9 cellular contexts compared by ENCODE assay signal in the genomic region with DNA sequence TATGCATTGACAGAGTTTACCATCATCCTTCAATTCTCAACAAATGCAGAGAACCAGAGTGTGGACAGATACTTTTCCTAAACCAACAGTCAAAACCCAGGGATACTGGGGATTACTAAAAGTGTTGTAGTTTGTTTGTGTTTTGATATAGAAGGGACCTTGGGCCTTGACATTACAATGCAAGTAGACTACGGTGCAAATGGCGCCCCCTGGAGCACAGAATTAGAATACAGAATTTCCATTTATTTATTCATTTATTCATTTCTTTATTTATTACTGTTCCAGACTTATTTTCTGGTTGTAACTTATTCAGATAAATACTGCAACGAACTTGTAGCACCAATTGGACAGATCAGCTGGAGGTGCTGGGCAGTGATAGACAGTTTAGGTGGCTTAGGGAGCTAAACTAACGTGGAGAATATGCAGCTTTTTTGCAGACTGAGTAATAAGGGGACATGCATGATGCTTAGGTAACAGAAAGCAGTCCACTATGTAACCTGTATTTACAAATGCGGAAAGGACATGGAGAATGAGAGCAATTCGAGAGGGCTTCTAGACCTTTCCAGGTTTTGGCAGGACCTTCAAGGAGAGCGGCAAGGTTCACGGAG. TPM values are rescaled to one million over a fixed set of nuclear protein-coding genes. Genes with fewer than 3 reads are reported as not detected.
A peak's percentile ranks its signal among the peaks of the same experiment; 100 is the strongest.
DNase-seq lines count a peak whose midpoint lies in the region; ATAC-seq, FAIRE-seq and TF ChIP-seq lines count a peak whose summit lies in the region.
"Had no signal": no experiment of that assay in that cellular context is flagged by ENCODE, and none has a peak within 500 bp of the region (broad histone marks: within the 10 kb centered on the region; RNA-seq: fewer than 3 reads in every experiment).

No MANE protein-coding gene starts in this region.

- POLR2A ChIA-PET in MCF 10A (lab: Yijun Ruan, JAX): interaction anchor here (0.8 to 6.5 kb wide), 6 partner anchors 10 to 74 kb away, joined by 3 to 58 read pairs (median 4); a partner anchor contains a TSS

- H3K9me2 ChIP-seq in MM.1S (replicated peaks; ENCODE audit: insufficient read depth, low read length): no peaks in the 10 kb centered on the region

- H3F3A ChIP-seq in MM.1S (ENCODE audit: insufficient read depth, low read length): no peaks in the 10 kb centered on the region

- no peaks in the 10 kb centered on the region for H3K36me3 ChIP-seq in MM.1S (replicated peaks; ENCODE audit: insufficient read depth, low read length)

- H3K27ac Mint-ChIP-seq in MCF 10A (ENCODE audit: low read depth, unreplicated experiment): peak overlapping the region; percentile 77

- peaks cover 39% of the 10 kb centered on the region for H3K36me3 Mint-ChIP-seq in MCF 10A (ENCODE audit: insufficient read depth, unreplicated experiment)

- BruUV-seq in MCF 10A (replicated peaks; lab: Mats Ljungman, UMichigan): no TSS peak

- FAIRE-seq in H54 (lab: Jason Lieb, UNC): no peak

- no peak for ATAC-seq in GM18511 (IDR thresholded peaks at IDR 0.05; ENCODE audit: unreplicated experiment)

- H3K4me3 ChIP-seq in MM.1S (ENCODE audit: low read length): no peak overlapping the region

- no peak for TF ChIP-seq POLR2A in H54 (IDR thresholded peaks at IDR 0.05; ENCODE audit: low read depth, low read length)

- peak; percentile 83 for TF ChIP-seq CTCF in MM.1S (IDR thresholded peaks at IDR 0.05; ENCODE audit: low read length)
- peak; percentile 92 for TF ChIP-seq CTCF in MCF 10A (IDR thresholded peaks at IDR 0.05; ENCODE audit: unreplicated experiment)

- H3K9ac ChIP-seq in MM.1S (ENCODE audit: low read length): no peak overlapping the region

- no peaks in the 10 kb centered on the region for H3K9me3 ChIP-seq in MM.1S (replicated peaks; ENCODE audit: insufficient read depth, low read length)

- H3K27ac ChIP-seq in MM.1S (ENCODE audit: low read length): no peak overlapping the region

- CTCF ChIA-PET in MCF 10A (lab: Yijun Ruan, JAX): interaction anchor here (0.6 to 13.4 kb wide), 31 partner anchors 9 to 833 kb away, joined by 3 to 603 read pairs (median 12); a partner anchor contains a TSS

- no peaks in the 10 kb centered on the region for H3K27me3 ChIP-seq in MM.1S (replicated peaks; ENCODE audit: insufficient read depth, low read length)

- DNase-seq in EH (ENCODE audit: low read depth) (peak; percentile 65), MM.1S (peak; percentile 48), MCF 10A (ENCODE audit: unreplicated experiment) (peak; percentile 68), medulla oblongata (ENCODE audit: extremely low spot score) (peak; percentile 47), NCI-H1436 (lab: John Stamatoyannopoulos, UW) (no peak), H54 (ENCODE audit: insufficient read length, low spot score) (no peak), NCI-H1092 (lab: John Stamatoyannopoulos, UW) (no peak)

- H3K4me2 ChIP-seq in MM.1S (ENCODE audit: low read depth, low read length): no peak overlapping the region

- intact Hi-C loops in MCF 10A (cut with micrococcal nuclease): loop anchor here (1.0 to 2.0 kb wide), 4 partner anchors 44 to 89 kb away; no protein-coding TSS in a partner anchor

- no peaks in the 10 kb centered on the region for H3K79me2 ChIP-seq in MM.1S (ENCODE audit: low read length)

- no peaks in the 10 kb centered on the region for H3K9me3 Mint-ChIP-seq in MCF 10A (ENCODE audit: unreplicated experiment)

- H3K4me3 Mint-ChIP-seq in MCF 10A (ENCODE audit: unreplicated experiment): no peak overlapping the region

- peaks cover 45% of the 10 kb centered on the region for H3K4me1 Mint-ChIP-seq in MCF 10A (ENCODE audit: insufficient read depth, unreplicated experiment)

- no peaks in the 10 kb centered on the region for H4K20me1 ChIP-seq in MM.1S (ENCODE audit: insufficient read depth, low read length)

- no peaks in the 10 kb centered on the region for H3K27me3 Mint-ChIP-seq in MCF 10A (ENCODE audit: insufficient read depth, unreplicated experiment)

- no peak overlapping the region for H2AFZ ChIP-seq in MM.1S (ENCODE audit: low read length)

- H3K4me1 ChIP-seq in MM.1S (ENCODE audit: low read length): peaks cover 5% of the 10 kb centered on the region

RNA-seq across cellular contexts. Expression of a gene that starts 42.6 kb away (rescaled TPM):
- 73.6 and 101 TPM in 2 replicates for total RNA-seq in MCF 10A (2022)
- total RNA-seq: T-helper 1 cell treated with Interleukin-12 subunit alpha and Interleukin-12 subunit beta and Interleukin-4 antibody, amounts not matched to agents 30 ng/mL and 1 ng/mL, for 36 hours had no signal

Comparison
In these comparisons a context has a peak if more than half of its experiments do, and no peak if none do; other contexts are left out.
1. DNase-seq: peak in EH (single experiment), MM.1S (single experiment), MCF 10A (single experiment) and medulla oblongata (single experiment); none in NCI-H1436 (single experiment), H54 (single experiment) and NCI-H1092 (single experiment).